11 cellular contexts compared by ENCODE assay signal in the genomic region with DNA sequence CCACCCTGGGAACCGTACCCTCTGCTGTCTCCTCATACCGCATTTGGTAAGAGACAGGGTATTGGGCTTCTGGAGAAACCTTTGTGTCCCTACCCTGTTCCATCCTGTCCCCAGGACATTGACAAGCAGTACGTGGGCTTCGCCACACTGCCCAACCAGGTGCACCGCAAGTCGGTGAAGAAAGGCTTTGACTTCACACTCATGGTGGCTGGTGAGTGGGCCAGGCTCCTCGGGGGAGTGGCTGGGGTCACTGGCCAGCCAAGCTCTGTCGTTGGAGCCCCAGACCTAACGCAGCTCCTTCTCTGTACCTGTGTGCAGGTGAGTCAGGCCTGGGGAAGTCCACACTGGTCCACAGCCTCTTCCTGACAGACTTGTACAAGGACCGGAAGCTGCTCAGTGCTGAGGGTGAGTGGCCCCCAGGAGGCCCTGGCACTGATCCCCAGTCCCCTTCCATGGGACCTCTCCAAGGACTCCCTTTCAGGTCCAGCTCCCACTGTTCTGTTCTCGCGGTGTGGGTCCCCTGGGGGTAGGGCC. TPM values are rescaled to one million over a fixed set of nuclear protein-coding genes. Genes with fewer than 3 reads are reported as not detected.
DNase-seq lines count a peak whose midpoint lies in the region; ATAC-seq and TF ChIP-seq lines count a peak whose summit lies in the region.
"Had no signal": no experiment of that assay in that cellular context is flagged by ENCODE, and none has a peak within 500 bp of the region (broad histone marks: within the 10 kb centered on the region; RNA-seq: fewer than 3 reads in every experiment).

No MANE protein-coding gene starts in this region.

- no peak for TF ChIP-seq CTCF in heart left ventricle (IDR thresholded peaks at IDR 0.05)
- no peak for TF ChIP-seq CTCF in mesothelial cell of epicardium (IDR thresholded peaks at IDR 0.05; ENCODE audit: unreplicated experiment)
- TF ChIP-seq CTCF in uterus (IDR thresholded peaks at IDR 0.05), result no peak

- peaks cover 7% of the 10 kb centered on the region for H3K27me3 Mint-ChIP-seq in activated naive CD8-positive, alpha-beta T cell
- H3K27me3 Mint-ChIP-seq in mesothelial cell of epicardium (ENCODE audit: low read depth), result peaks cover 60% of the 10 kb centered on the region

- peak overlapping the region; percentile 61 to 83 (median 66) for H3K4me3 ChIP-seq in heart left ventricle
- H3K4me3 ChIP-seq in uterus, result no peak overlapping the region

- H3K4me3 Mint-ChIP-seq in activated naive CD8-positive, alpha-beta T cell, result peak overlapping the region; percentile 75
- H3K4me3 Mint-ChIP-seq in mesothelial cell of epicardium, result peak overlapping the region; percentile 58

- H3K9me3 Mint-ChIP-seq in activated naive CD8-positive, alpha-beta T cell (ENCODE audit: low read depth), result no peaks in the 10 kb centered on the region
- no peaks in the 10 kb centered on the region for H3K9me3 Mint-ChIP-seq in mesothelial cell of epicardium

- H3K36me3 Mint-ChIP-seq in activated naive CD8-positive, alpha-beta T cell, result peaks cover 2% of the 10 kb centered on the region
- peaks cover 17% of the 10 kb centered on the region for H3K36me3 Mint-ChIP-seq in mesothelial cell of epicardium

- intact Hi-C loops in heart left ventricle (cut with DNase I) (loop anchor here in 8 of 10 donors (2.0 to 10.0 kb wide), 7 partner anchors 37 to 425 kb away; a partner anchor contains a TSS), Right ventricle myocardium superior (cut with DNase I) (no loop called here), uterus (cut with DNase I; ENCODE audit: low total_unique reads) (no loop called here)

- DNase-seq in heart left ventricle (peak in 2 of 5 donors; percentile 33 to 62), Right ventricle myocardium superior (no peak), mesothelial cell of epicardium (ENCODE audit: low spot score in 2 of 2, unreplicated experiment in 2 of 2) (no peak), uterus (no peak), germinal center (ENCODE audit: low spot score) (no peak), amniotic stem cell (lab: John Stamatoyannopoulos, UW) (no peak)
- DNase-seq: NCI-H446, SHP77 treated with DMSO at 0.1 percent for 48 hours had no signal

- H3K36me3 ChIP-seq in heart left ventricle (peaks cover 0 to 29% (median 14%) of the 10 kb centered on the region in 9 donors), uterus (no peaks in the 10 kb centered on the region)

- H3K4me1 ChIP-seq in heart left ventricle, result peaks cover 0 to 96% (median 45%) of the 10 kb centered on the region in 12 donors
- no peaks in the 10 kb centered on the region for H3K4me1 ChIP-seq in uterus

- H3K27me3 ChIP-seq in heart left ventricle (peaks cover 0 to 65% (median 14%) of the 10 kb centered on the region in 9 donors), uterus (no peaks in the 10 kb centered on the region)

- ATAC-seq in heart left ventricle (no peak), Right ventricle myocardium superior (ENCODE audit: poor library complexity) (no peak), GM18502 (IDR thresholded peaks at IDR 0.05; ENCODE audit: poor library complexity, unreplicated experiment) (no peak)

- H3K27ac ChIP-seq in heart left ventricle (peak overlapping the region; percentile 74 to 99 (median 91)), uterus (peak overlapping the region; percentile 56 to 72)
- H3K27ac ChIP-seq: KMS-11 had no signal

- no peak for TF ChIP-seq POLR2A in heart left ventricle (IDR thresholded peaks at IDR 0.05)
- TF ChIP-seq POLR2A in uterus (IDR thresholded peaks at IDR 0.05), result no peak

- H3K9me3 ChIP-seq in heart left ventricle (no peaks in the 10 kb centered on the region), uterus (no peaks in the 10 kb centered on the region)

- H3K27ac Mint-ChIP-seq in activated naive CD8-positive, alpha-beta T cell, result peak overlapping the region; percentile 16
- no peak overlapping the region for H3K27ac Mint-ChIP-seq in mesothelial cell of epicardium

- WGBS in heart left ventricle, 4 donors, result 47 to 65% (median 60%) methylated on average over 9 to 12 of the region's 12 CpGs

- H3K4me1 Mint-ChIP-seq in activated naive CD8-positive, alpha-beta T cell (ENCODE audit: low read depth), result peaks cover 10% of the 10 kb centered on the region
- peaks cover 19% of the 10 kb centered on the region for H3K4me1 Mint-ChIP-seq in mesothelial cell of epicardium

RNA-seq across cellular contexts. Expression of a gene that starts 3.8 kb away (rescaled TPM):
- 10 to 100 TPM in 3 of 9 donors, 1 to 10 TPM in 3, not detected in 3; 1.4 to 52.2 (median 10.7) TPM for total RNA-seq in heart left ventricle
- 10 to 100 TPM in 1 of 2 donors, 1 to 10 TPM in 1; 6.5 to 30.4 TPM for polyA plus RNA-seq in heart left ventricle
- not detected for total RNA-seq in Right ventricle myocardium superior
- total RNA-seq in mesothelial cell of epicardium, result 1.4 to 5.7 TPM (median 4.4 TPM) in 3 replicates
- 1 to 10 TPM in 2 of 4 donors, under 1 TPM in 1, not detected in 1; 0.76 to 7.4 (median 6.4) TPM for total RNA-seq in uterus

RNA-seq across cellular contexts. Expression of a gene that starts 5.3 kb away (rescaled TPM):
- total RNA-seq in heart left ventricle (100 to 1,000 TPM in 7 of 9 donors, 10 to 100 TPM in 2; 88.3 to 272 (median 156) TPM), Right ventricle myocardium superior (123 TPM), mesothelial cell of epicardium (32.2 to 42.1 TPM (median 36.2 TPM) in 3 replicates), uterus (10 to 100 TPM in 3 of 4 donors, 1 to 10 TPM in 1; 9.4 to 67.6 (median 25.3) TPM)
- 100 to 1,000 TPM in 1 of 2 donors, 10 to 100 TPM in 1; 75.7 to 127 TPM for polyA plus RNA-seq in heart left ventricle

RNA-seq across cellular contexts. Expression of a gene that starts 41.0 kb away (rescaled TPM):
- total RNA-seq in heart left ventricle (1 to 10 TPM in 4 of 9 donors, under 1 TPM in 4, not detected in 1; 0.28 to 3.1 (median 1.2) TPM), Right ventricle myocardium superior (3.2 TPM), mesothelial cell of epicardium (0.34 to 0.45 TPM in 2 of 3 replicates, not detected in the other), uterus (10 to 100 TPM in 2 of 4 donors, 1 to 10 TPM in 2; 1.0 to 23.2 (median 5.8) TPM)
- polyA plus RNA-seq in heart left ventricle, result under 1 TPM; 0.11 to 0.95 TPM

Comparison
In these comparisons a context has a peak if more than half of its experiments do, and no peak if none do; other contexts are left out.
1. intact Hi-C loops: an anchor here in heart left ventricle (2.0 to 10.0 kb wide); none called in Right ventricle myocardium superior and uterus.
2. H3K4me3 ChIP-seq: peak in heart left ventricle (12 of 12); none in uterus (0 of 2).